ENCODE assay signal across 8 cellular contexts in genomic region chr10:100988166-100988565, GRCh38. TPM values are rescaled to one million over a fixed set of nuclear protein-coding genes. Genes with fewer than 3 reads are reported as not detected.
DNase-seq lines count a peak whose midpoint lies in the region; ATAC-seq, FAIRE-seq and TF ChIP-seq lines count a peak whose summit lies in the region.

No MANE protein-coding gene starts in this region.

- peak overlapping the region; percentile 91 to 100 (median 95) for H3K4me3 Mint-ChIP-seq in naive thymus-derived CD4-positive, alpha-beta T cell

- peaks cover 26% of the 10 kb centered on the region for H3K4me1 ChIP-seq in KMS-11 (ENCODE audit: low read depth, poor library complexity, severe bottlenecking)
- peaks cover 17 to 24% of the 10 kb centered on the region in 2 donors for H3K4me1 ChIP-seq in naive thymus-derived CD4-positive, alpha-beta T cell (ENCODE audit: control insufficient read depth in 2 of 2, insufficient read depth in 2 of 2, low read length in 2 of 2)

- FAIRE-seq in RCC 7860 (lab: Jason Lieb, UNC) = no peak

- H3K27me3 ChIP-seq in KMS-11 (ENCODE audit: insufficient read depth, low read depth) = no peaks in the 10 kb centered on the region
- H3K27me3 ChIP-seq in naive thymus-derived CD4-positive, alpha-beta T cell (ENCODE audit: control insufficient read depth in 2 of 2, insufficient read depth in 2 of 2, low read length in 2 of 2) = no peaks in the 10 kb centered on the region

- 0 out of 2 replicates have a peak overlapping the region, but pooled peaks have one; percentile 49 for H3K27ac ChIP-seq in KMS-11
- H3K27ac ChIP-seq in naive thymus-derived CD4-positive, alpha-beta T cell (ENCODE audit: low read depth, low read length) = peak overlapping the region; percentile 81

- intact Hi-C loops in naive thymus-derived CD4-positive, alpha-beta T cell (cut with micrococcal nuclease) = no loop called here

- peaks cover 36% of the 10 kb centered on the region for H3K79me2 ChIP-seq in KMS-11 (ENCODE audit: insufficient read depth, low read depth)

- H2AFZ ChIP-seq in KMS-11 (ENCODE audit: low read depth) = peak overlapping the region; percentile 94; the same call in 1 of the 2 replicates

- peak overlapping the region; percentile 82; the same call in 1 of the 2 replicates for H3K9ac ChIP-seq in KMS-11

- H3K36me3 Mint-ChIP-seq in naive thymus-derived CD4-positive, alpha-beta T cell = peaks cover 11 to 46% (median 18%) of the 10 kb centered on the region in 5 donors

- no peaks in the 10 kb centered on the region for H4K20me1 ChIP-seq in KMS-11 (ENCODE audit: insufficient read depth)

- TF ChIP-seq CTCF in AG10803 (conservative IDR thresholded peaks at IDR 0.05; ENCODE audit: low read length) = no peak
- TF ChIP-seq CTCF in KMS-11 (conservative IDR thresholded peaks at IDR 0.05; ENCODE audit: low read depth, low read length) = no peak
- TF ChIP-seq CTCF in choroid plexus epithelial cell (conservative IDR thresholded peaks at IDR 0.05; ENCODE audit: low read depth, low read length) = no peak

- POLR2A ChIA-PET in naive thymus-derived CD4-positive, alpha-beta T cell (lab: Charles Lee) = interaction anchor here (0.8 to 4.7 kb wide), 2 partner anchors 9 to 43 kb away, joined by 3 to 65 read pairs; partner anchors contain the start of genes LZTS2, PDZD7 and SFXN3

- no peak for ATAC-seq in naive thymus-derived CD4-positive, alpha-beta T cell
- no peak for ATAC-seq in GM19455 (IDR thresholded peaks at IDR 0.05; ENCODE audit: unreplicated experiment)

- H3K4me3 ChIP-seq in AG10803 (ENCODE audit: low read length) (peak overlapping the region; percentile 98), KMS-11 (IDR thresholded peaks at IDR 0.05; ENCODE audit: insufficient read depth, low read depth, low read length) (no peak overlapping the region), choroid plexus epithelial cell (ENCODE audit: low read depth, low read length) (peak overlapping the region; percentile 100)
- H3K4me3 ChIP-seq in naive thymus-derived CD4-positive, alpha-beta T cell (ENCODE audit: low read length) = peak overlapping the region; percentile 89

- no peaks in the 10 kb centered on the region for H3K9me3 Mint-ChIP-seq in naive thymus-derived CD4-positive, alpha-beta T cell

- DNase-seq in AG10803 (ENCODE audit: low read depth) (no peak), choroid plexus epithelial cell (ENCODE audit: low read depth) (no peak), RCC 7860 (ENCODE audit: low spot score) (no peak), mucosa of gallbladder (ENCODE audit: low spot score) (no peak)
- DNase-seq in naive thymus-derived CD4-positive, alpha-beta T cell = no peak
- DNase-seq in activated CD8-positive, alpha-beta memory T cell treated with anti-CD3 and anti-CD28 coated beads, Interleukin-2, amount 50 U/mL, for 48 hours = no peak

- peaks cover 5% of the 10 kb centered on the region; the same call in 1 of the 2 replicates for H3K36me3 ChIP-seq in KMS-11 (ENCODE audit: insufficient read depth)
- peaks cover 0 to 56% (median 11%) of the 10 kb centered on the region in 3 experiments for H3K36me3 ChIP-seq in naive thymus-derived CD4-positive, alpha-beta T cell (ENCODE audit: control insufficient read depth in 2 of 3, insufficient read depth in 3 of 3, low read length in 3 of 3)

- no peaks in the 10 kb centered on the region for H3K27me3 Mint-ChIP-seq in naive thymus-derived CD4-positive, alpha-beta T cell

- peaks cover 23 to 60% (median 35%) of the 10 kb centered on the region in 7 donors for H3K4me1 Mint-ChIP-seq in naive thymus-derived CD4-positive, alpha-beta T cell

- CTCF ChIA-PET in naive thymus-derived CD4-positive, alpha-beta T cell (lab: Charles Lee) = interaction anchor here (0.7 to 2.4 kb wide), 5 partner anchors 9 to 28 kb away, joined by 3 to 24 read pairs (median 5); no protein-coding TSS in a partner anchor

- peak overlapping the region in 5 of 9 donors; percentile 80 to 96 (median 92) for H3K27ac Mint-ChIP-seq in naive thymus-derived CD4-positive, alpha-beta T cell

- H3K9me3 ChIP-seq in naive thymus-derived CD4-positive, alpha-beta T cell (ENCODE audit: control insufficient read depth in 2 of 3, low read length in 3 of 3) = no peaks in the 10 kb centered on the region

- peak overlapping the region; percentile 93 for H3K4me2 ChIP-seq in KMS-11

RNA-seq across cellular contexts. Expression of gene TWNK, which starts 0.8 kb away (rescaled TPM):
- total RNA-seq in naive thymus-derived CD4-positive, alpha-beta T cell = 10 to 100 TPM in 3 of 5 experiments, 1 to 10 TPM in 2; 5.8 to 17.3 (median 14.8) TPM
- polyA plus RNA-seq in naive thymus-derived CD4-positive, alpha-beta T cell = 10 to 100 TPM; 10.0 to 18.9 TPM
- 5.7 TPM for total RNA-seq in mucosa of gallbladder

RNA-seq across cellular contexts. Expression of gene MRPL43, which starts 0.9 kb away (rescaled TPM):
- 10 to 100 TPM; 35.8 to 74.5 (median 46.5) TPM for total RNA-seq in naive thymus-derived CD4-positive, alpha-beta T cell
- polyA plus RNA-seq in naive thymus-derived CD4-positive, alpha-beta T cell = 100 to 1,000 TPM; 143 to 149 TPM
- 104 TPM for total RNA-seq in mucosa of gallbladder

RNA-seq across cellular contexts. Expression of gene LZTS2, which starts 11.4 kb away (rescaled TPM):
- total RNA-seq in naive thymus-derived CD4-positive, alpha-beta T cell = 10 to 100 TPM; 16.0 to 44.7 (median 25.5) TPM
- 10 to 100 TPM; 10.8 to 25.6 TPM for polyA plus RNA-seq in naive thymus-derived CD4-positive, alpha-beta T cell
- 84.9 TPM for total RNA-seq in mucosa of gallbladder

RNA-seq across cellular contexts. Expression of gene SEMA4G, which starts 18.9 kb away (rescaled TPM):
- 1 to 10 TPM in 3 of 5 experiments, under 1 TPM in 2; 0.78 to 1.7 (median 1.2) TPM for total RNA-seq in naive thymus-derived CD4-positive, alpha-beta T cell
- under 1 TPM; 0.24 to 0.52 TPM for polyA plus RNA-seq in naive thymus-derived CD4-positive, alpha-beta T cell
- total RNA-seq in mucosa of gallbladder = 55.1 TPM

RNA-seq across cellular contexts. Expression of gene PDZD7, which starts 42.8 kb away (rescaled TPM):
- 1 to 10 TPM in 3 of 5 experiments, under 1 TPM in 2; 0.65 to 2.8 (median 1.8) TPM for total RNA-seq in naive thymus-derived CD4-positive, alpha-beta T cell
- 1 to 10 TPM in 1 of 2 donors, under 1 TPM in 1; 0.71 to 1.1 TPM for polyA plus RNA-seq in naive thymus-derived CD4-positive, alpha-beta T cell
- total RNA-seq in mucosa of gallbladder = 5.3 TPM
